1 cellular context compared by ENCODE assay signal in the genomic region with DNA sequence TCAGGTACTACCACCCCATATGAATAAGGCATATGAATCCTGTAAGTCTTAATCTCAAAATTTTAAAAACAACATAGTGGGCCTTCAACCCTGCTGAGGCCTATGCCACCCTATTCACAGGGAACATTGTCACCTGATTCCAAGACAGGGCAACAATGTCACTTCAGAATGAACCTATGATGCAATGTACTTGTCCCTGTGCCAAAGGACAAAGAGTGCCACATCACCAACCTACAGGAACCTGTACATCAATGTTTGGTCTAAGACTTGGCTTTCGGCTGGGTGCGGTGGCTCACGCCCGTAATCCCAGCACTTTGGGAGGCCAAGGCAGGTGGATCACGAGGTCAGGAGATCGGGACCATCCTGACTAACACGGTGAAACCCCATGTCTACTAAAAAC.
TF ChIP-seq lines count a peak whose summit lies in the region.

No MANE protein-coding gene starts in this region.

TF ChIP-seq in K562, 482 proteins besides CTCF, POLR2A, EP300 and RAD21:
- TF ChIP-seq BMI1 (IDR thresholded peaks at IDR 0.05; ENCODE audit: low read length) = no peak
- TF ChIP-seq, protein P1, sequence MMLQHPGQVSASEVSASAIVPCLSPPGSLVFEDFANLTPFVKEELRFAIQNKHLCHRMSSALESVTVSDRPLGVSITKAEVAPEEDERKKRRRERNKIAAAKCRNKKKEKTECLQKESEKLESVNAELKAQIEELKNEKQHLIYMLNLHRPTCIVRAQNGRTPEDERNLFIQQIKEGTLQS (IDR thresholded peaks at IDR 0.05) = peak; percentile 42; the same call in 1 of the 2 replicates
- TF ChIP-seq, protein P1 (CRISPR knock-in tag; conservative IDR thresholded peaks at IDR 0.05) = no peak
- 0 out of 2 replicates have a peak, but pooled peaks have one; percentile 19 for TF ChIP-seq CEBPB (tag; IDR thresholded peaks at IDR 0.05)
- TF ChIP-seq CEBPG (CRISPR knock-in tag; IDR thresholded peaks at IDR 0.05) = no peak
- TF ChIP-seq CEBPG (tag; conservative IDR thresholded peaks at IDR 0.05 in 1 of 2, IDR thresholded peaks at IDR 0.05 in 1 of 2) = peak in 1 of 2 experiments; percentile 31; a peak in 1 of 4 replicates
TF ChIP-seq in K562: peak in this region for 3.
